Comparison of ENCODE assay signal across 22 cellular contexts in genomic region chr9:33154368-33154767, GRCh38. TPM values are rescaled to one million over a fixed set of nuclear protein-coding genes. Genes with fewer than 3 reads are reported as not detected.
DNase-seq lines count a peak whose midpoint lies in the region; ATAC-seq, FAIRE-seq and TF ChIP-seq lines count a peak whose summit lies in the region.
"Had no signal": no experiment of that assay in that cellular context is flagged by ENCODE, and none has a peak within 500 bp of the region (broad histone marks: within the 10 kb centered on the region; RNA-seq: fewer than 3 reads in every experiment).

No MANE protein-coding gene starts in this region.

- H2AFZ ChIP-seq in trophoblast cell (ENCODE audit: insufficient read depth, low read length, poor library complexity): no peak overlapping the region

- DNase-seq in activated CD4-positive, alpha-beta T cell treated with anti-CD3 and anti-CD28 coated beads, Interleukin-2, amount 10 ng/mL, durations not matched to agents 24 days and 14 days: no peak
- DNase-seq in activated CD4-positive, alpha-beta T cell treated with anti-CD3 and anti-CD28 coated beads for 1 hour: no peak
- DNase-seq in GM12892 (ENCODE audit: insufficient read length): no peak
- DNase-seq in activated naive CD8-positive, alpha-beta T cell treated with anti-CD3 and anti-CD28 coated beads, Interleukin-2, amount 10 ng/mL, durations not matched to agents 7 days and 5 days: no peak
- no peak for DNase-seq in trophoblast cell
- DNase-seq in lower lobe of right lung: no peak
- DNase-seq: gastrocnemius medialis, H9, MG63, NCI-H2081 treated with DMSO at 0.1 percent for 48 hours, NCI-H748 treated with DMSO at 0.1 percent for 48 hours had no signal

- no peak overlapping the region for H2BK5ac ChIP-seq in trophoblast cell (ENCODE audit: low read depth, low read length, poor library complexity)

- H3K9me3 Mint-ChIP-seq in activated CD4-positive, alpha-beta T cell treated with anti-CD3 and anti-CD28 coated beads, Interleukin-2, amount 10 ng/mL, durations not matched to agents 24 days and 14 days: no peaks in the 10 kb centered on the region
- H3K9me3 Mint-ChIP-seq in activated naive CD8-positive, alpha-beta T cell treated with anti-CD3 and anti-CD28 coated beads, Interleukin-2, amount 10 ng/mL, durations not matched to agents 7 days and 5 days: peaks cover 1% of the 10 kb centered on the region
- H3K9me3 Mint-ChIP-seq: H9, nephron had no signal

- no peak for TF ChIP-seq POLR2A in GM12892 (IDR thresholded peaks at IDR 0.05; ENCODE audit: low read depth, low read length)

- H3K4me2 ChIP-seq in trophoblast cell (ENCODE audit: low read length): no peak overlapping the region

- peaks cover 33% of the 10 kb centered on the region for H3K79me2 ChIP-seq in trophoblast cell (ENCODE audit: control insufficient read depth, insufficient read depth, low read length, poor library complexity)

- ATAC-seq in activated naive CD8-positive, alpha-beta T cell treated with anti-CD3 and anti-CD28 coated beads, Interleukin-2, amount 10 ng/mL, durations not matched to agents 7 days and 5 days (ENCODE audit: low read depth): no peak
- ATAC-seq in HG03342 (IDR thresholded peaks at IDR 0.05; ENCODE audit: unreplicated experiment): no peak
- ATAC-seq in lower lobe of right lung: no peak
- ATAC-seq in GM18520 (IDR thresholded peaks at IDR 0.05; ENCODE audit: unreplicated experiment): no peak
- ATAC-seq: gastrocnemius medialis, Panc1 had no signal

- peaks cover 16% of the 10 kb centered on the region for H3K36me3 Mint-ChIP-seq in activated CD4-positive, alpha-beta T cell treated with anti-CD3 and anti-CD28 coated beads, Interleukin-2, amount 10 ng/mL, durations not matched to agents 24 days and 14 days (ENCODE audit: low read depth)
- H3K36me3 Mint-ChIP-seq in activated naive CD8-positive, alpha-beta T cell treated with anti-CD3 and anti-CD28 coated beads, Interleukin-2, amount 10 ng/mL, durations not matched to agents 7 days and 5 days: peaks cover 17% of the 10 kb centered on the region

- H2BK120ac ChIP-seq in trophoblast cell (ENCODE audit: insufficient read depth, low read length, poor library complexity): no peak overlapping the region

- no peaks in the 10 kb centered on the region for H3K27me3 ChIP-seq in trophoblast cell (ENCODE audit: insufficient read depth, low read length)
- no peaks in the 10 kb centered on the region for H3K27me3 ChIP-seq in lower lobe of right lung (ENCODE audit: low read depth)
- H3K27me3 ChIP-seq: ascending aorta, gastrocnemius medialis, MG63 had no signal

- H3K27me3 Mint-ChIP-seq in activated CD4-positive, alpha-beta T cell treated with anti-CD3 and anti-CD28 coated beads, Interleukin-2, amount 10 ng/mL, durations not matched to agents 24 days and 14 days: no peaks in the 10 kb centered on the region
- H3K27me3 Mint-ChIP-seq in activated naive CD8-positive, alpha-beta T cell treated with anti-CD3 and anti-CD28 coated beads, Interleukin-2, amount 10 ng/mL, durations not matched to agents 7 days and 5 days: no peaks in the 10 kb centered on the region

- no peak overlapping the region for H3K27ac ChIP-seq in trophoblast cell (ENCODE audit: low read depth, low read length)
- H3K27ac ChIP-seq in lower lobe of right lung: no peak overlapping the region
- H3K27ac ChIP-seq: epithelial cell of prostate, thoracic aorta, VCaP had no signal

- H4K8ac ChIP-seq in trophoblast cell (ENCODE audit: low read depth, low read length): no peak overlapping the region

- no peak overlapping the region for H3K4me3 ChIP-seq in trophoblast cell (ENCODE audit: low read depth, low read length)
- H3K4me3 ChIP-seq in lower lobe of right lung: no peak overlapping the region
- H3K4me3 ChIP-seq: ascending aorta, gastrocnemius medialis, lung, MG63, thoracic aorta had no signal

- H3K27ac Mint-ChIP-seq in activated CD4-positive, alpha-beta T cell treated with anti-CD3 and anti-CD28 coated beads, Interleukin-2, amount 10 ng/mL, durations not matched to agents 24 days and 14 days: peak overlapping the region; percentile 16
- peak overlapping the region; percentile 7 for H3K27ac Mint-ChIP-seq in activated naive CD8-positive, alpha-beta T cell treated with anti-CD3 and anti-CD28 coated beads, Interleukin-2, amount 10 ng/mL, durations not matched to agents 7 days and 5 days
- H3K27ac Mint-ChIP-seq: H9 had no signal

- H3K9me3 ChIP-seq in trophoblast cell (ENCODE audit: insufficient read depth, low read depth, low read length): no peaks in the 10 kb centered on the region
- no peaks in the 10 kb centered on the region for H3K9me3 ChIP-seq in lower lobe of right lung
- H3K9me3 ChIP-seq: gastrocnemius medialis, MG63, thoracic aorta had no signal

- no peak overlapping the region for H3K4me3 Mint-ChIP-seq in activated CD4-positive, alpha-beta T cell treated with anti-CD3 and anti-CD28 coated beads, Interleukin-2, amount 10 ng/mL, durations not matched to agents 24 days and 14 days
- no peak overlapping the region for H3K4me3 Mint-ChIP-seq in activated naive CD8-positive, alpha-beta T cell treated with anti-CD3 and anti-CD28 coated beads, Interleukin-2, amount 10 ng/mL, durations not matched to agents 7 days and 5 days
- H3K4me3 Mint-ChIP-seq: H9, nephron had no signal

- peaks cover 68% of the 10 kb centered on the region for H3K4me1 Mint-ChIP-seq in activated CD4-positive, alpha-beta T cell treated with anti-CD3 and anti-CD28 coated beads, Interleukin-2, amount 10 ng/mL, durations not matched to agents 24 days and 14 days
- H3K4me1 Mint-ChIP-seq in activated naive CD8-positive, alpha-beta T cell treated with anti-CD3 and anti-CD28 coated beads, Interleukin-2, amount 10 ng/mL, durations not matched to agents 7 days and 5 days: peaks cover 41% of the 10 kb centered on the region

- H2BK12ac ChIP-seq in trophoblast cell (ENCODE audit: low read length): no peak overlapping the region

- peaks cover 16% of the 10 kb centered on the region for H3K79me1 ChIP-seq in trophoblast cell (ENCODE audit: low read length)

- H2AK5ac ChIP-seq in trophoblast cell (ENCODE audit: low read length): no peak overlapping the region

- H3K4me1 ChIP-seq in trophoblast cell (ENCODE audit: control insufficient read depth in 1 of 2, insufficient read depth in 2 of 2, low read length in 2 of 2): peaks cover 28 to 32% of the 10 kb centered on the region in 2 experiments
- H3K4me1 ChIP-seq in lower lobe of right lung: peaks cover 93% of the 10 kb centered on the region

- no peak overlapping the region for H4K12ac ChIP-seq in trophoblast cell (ENCODE audit: low read depth, low read length)

- H3K14ac ChIP-seq in trophoblast cell (ENCODE audit: low read length): no peak overlapping the region

- WGBS in trophoblast cell (ENCODE audit: extremely low coverage, insufficient coverage, insufficient read length): no CpG with 5 or more reads among the region's 3 CpGs

- H3K9ac ChIP-seq in trophoblast cell (ENCODE audit: low read length): no peak overlapping the region

- H3K4ac ChIP-seq in trophoblast cell (ENCODE audit: low read depth, low read length): peak overlapping the region; percentile 82

- peak; percentile 24 for FAIRE-seq in GM12892 (lab: Jason Lieb, UNC)
- FAIRE-seq: colon, HTR-8/SVneo had no signal

- H3K36me3 ChIP-seq in trophoblast cell (ENCODE audit: control insufficient read depth in 1 of 2, insufficient read depth in 2 of 2, low read length in 2 of 2) (peaks cover 0 to 2% of the 10 kb centered on the region in 2 experiments), lower lobe of right lung (no peaks in the 10 kb centered on the region)
- H3K36me3 ChIP-seq: ascending aorta, gastrocnemius medialis, MG63, thoracic aorta had no signal

- POLR2A ChIA-PET in activated naive CD8-positive, alpha-beta T cell treated with anti-CD3 and anti-CD28 coated beads, Interleukin-2, amount 10 ng/mL, durations not matched to agents 7 days and 5 days (lab: Charles Lee): interaction anchor here (0.8 kb wide), 1 partner anchor 11 kb away, joined by 3 read pairs; no protein-coding TSS in a partner anchor

- intact Hi-C loops in activated CD4-positive, alpha-beta T cell treated with anti-CD3 and anti-CD28 coated beads, Interleukin-2, amount 10 ng/mL, durations not matched to agents 24 days and 14 days (cut with micrococcal nuclease): no loop called here
- intact Hi-C loops in lower lobe of right lung (cut with DNase I): no loop called here

- H4K91ac ChIP-seq in trophoblast cell (ENCODE audit: low read depth, low read length): no peak overlapping the region

- TF ChIP-seq CTCF in lower lobe of right lung (IDR thresholded peaks at IDR 0.05): no peak

- H3K18ac ChIP-seq in trophoblast cell (ENCODE audit: low read length): no peak overlapping the region

- H3K23ac ChIP-seq in trophoblast cell (ENCODE audit: low read length): no peak overlapping the region

RNA-seq across cellular contexts. Expression of gene B4GALT1, which starts 12.8 kb away (rescaled TPM):
- 53.8 and 55.7 TPM in 2 replicates for total RNA-seq in activated CD4-positive, alpha-beta T cell treated with anti-CD3 and anti-CD28 coated beads, Interleukin-2, amount 10 ng/mL, durations not matched to agents 24 days and 14 days
- 33.9 TPM for polyA plus RNA-seq in GM12892 (2012; ENCODE audit: missing spikeins)
- 10 to 100 TPM; 34.6 to 35.7 TPM for total RNA-seq in activated naive CD8-positive, alpha-beta T cell treated with anti-CD3 and anti-CD28 coated beads, Interleukin-2, amount 10 ng/mL, durations not matched to agents 7 days and 5 days
- 119 and 122 TPM in 2 replicates for polyA plus RNA-seq in trophoblast cell (2013)
- total RNA-seq in lower lobe of right lung: 72.0 TPM
